In genomic region chr4:24794916-24795665, GRCh38 we compare ENCODE assay signal across 9 cellular contexts. TPM values are rescaled to one million over a fixed set of nuclear protein-coding genes. Genes with fewer than 3 reads are reported as not detected.
DNase-seq lines count a peak whose midpoint lies in the region; ATAC-seq and TF ChIP-seq lines count a peak whose summit lies in the region.
"Had no signal": no experiment of that assay in that cellular context is flagged by ENCODE, and none has a peak within 500 bp of the region (broad histone marks: within the 10 kb centered on the region; RNA-seq: fewer than 3 reads in every experiment).

Gene SOD3, plus strand, starts transcription at chr4:24795573. Its CDS starts 3,949 bp downstream, at chr4:24799522.

- H3K4me3 Mint-ChIP-seq in glutamatergic neuron (ENCODE audit: unreplicated experiment), result peak within 1 kb of the TSS; percentile 63

- H3K9me3 Mint-ChIP-seq in glutamatergic neuron (ENCODE audit: unreplicated experiment), result peaks cover 5% of the 10 kb centered on the region

- H3K27ac Mint-ChIP-seq in glutamatergic neuron (ENCODE audit: unreplicated experiment), result no peak within 1 kb of the TSS

- CTCF ChIA-PET in BJ (lab: Yijun Ruan, JAX), result interaction anchor here (1.2 to 3.3 kb wide), 4 partner anchors 8 to 306 kb away, joined by 3 to 12 read pairs (median 7); no protein-coding TSS in a partner anchor

- H3K27me3 Mint-ChIP-seq in glutamatergic neuron (ENCODE audit: unreplicated experiment), result peaks cover 8% of the 10 kb centered on the region

- ATAC-seq in omental fat pad (ENCODE audit: low FRiP score), result peak; percentile 93
- no peak for ATAC-seq in HG02798 (IDR thresholded peaks at IDR 0.05; ENCODE audit: poor library complexity, unreplicated experiment)

- POLR2A ChIA-PET in BJ (lab: Charles Lee), result interaction anchor here (0.6 kb wide), 1 partner anchor 129 kb away, joined by 3 read pairs; no protein-coding TSS in a partner anchor

- H3K36me3 ChIP-seq in BJ (ENCODE audit: control insufficient read depth, insufficient read depth, low read length), result no peaks in the 10 kb centered on the region
- no peaks in the 10 kb centered on the region for H3K36me3 ChIP-seq in SJSA1

- H3K27me3 ChIP-seq in BJ (ENCODE audit: control insufficient read depth, insufficient read depth, low read length) (0 out of 2 replicates have a peak, but pooled peaks cover 1% of the 10 kb centered on the region), SJSA1 (replicated peaks) (no peaks in the 10 kb centered on the region)

- peak within 1 kb of the TSS; percentile 35 for H3K4me3 ChIP-seq in BJ (ENCODE audit: low read depth, low read length)
- H3K4me3 ChIP-seq in SJSA1, result peak within 1 kb of the TSS; percentile 6; the same call in 1 of the 2 replicates

- peak; percentile 69 for DNase-seq in BJ (ENCODE audit: low read depth)
- DNase-seq in SJSA1 (ENCODE audit: low read depth in 1 of 2, low spot score in 2 of 2), result peak; percentile 48 to 67
- peak; percentile 27 for DNase-seq in glutamatergic neuron
- DNase-seq in omental fat pad (ENCODE audit: low spot score), result no peak
- DNase-seq in NCI-H526 (lab: John Stamatoyannopoulos, UW), result no peak
- DNase-seq in T-helper 1 cell, result no peak
- no peak for DNase-seq in Kasumi-1 (lab: John Stamatoyannopoulos, UW)

- H3K36me3 Mint-ChIP-seq in glutamatergic neuron (ENCODE audit: unreplicated experiment), result peaks cover 12% of the 10 kb centered on the region

- peaks cover 5% of the 10 kb centered on the region for H3K4me1 Mint-ChIP-seq in glutamatergic neuron (ENCODE audit: low read depth, unreplicated experiment)

- no peak for TF ChIP-seq CTCF in BJ (IDR thresholded peaks at IDR 0.05; ENCODE audit: insufficient read depth, low read depth, low read length)
- TF ChIP-seq CTCF in glutamatergic neuron (IDR thresholded peaks at IDR 0.05; ENCODE audit: partially characterized antibody, unreplicated experiment), result no peak
- TF ChIP-seq CTCF in omental fat pad (IDR thresholded peaks at IDR 0.05), result no peak

- H3K4me1 ChIP-seq in SJSA1 (replicated peaks), result peaks cover 14% of the 10 kb centered on the region

- no peaks in the 10 kb centered on the region for H3K9me3 ChIP-seq in SJSA1 (replicated peaks)

- H3K27ac ChIP-seq in SJSA1, result no peak within 1 kb of the TSS
- H3K27ac ChIP-seq: VCaP had no signal

RNA-seq across cellular contexts. Expression of gene SOD3, which starts in this region (rescaled TPM):
- 14.9 and 25.7 TPM in 2 replicates for polyA plus RNA-seq in BJ (2011; rRNA removed)
- polyA minus RNA-seq in BJ (2011; rRNA and poly(A)+ RNA removed), result 2.4 and 4.2 TPM in 2 replicates
- total RNA-seq in SJSA1 (2014; rRNA removed; shearing (Covaris generic)), result 1.7 and 2.0 TPM in 2 replicates
- not detected for total RNA-seq in glutamatergic neuron (ENCODE audit: unreplicated experiment)
- 10 to 100 TPM; 42.3 to 79.5 (median 69.8) TPM for total RNA-seq in omental fat pad

Comparison
In these comparisons a context has a peak if more than half of its experiments do, and no peak if none do; other contexts are left out.
1. RNA of gene SOD3 (total RNA-seq): 42.3 to 79.5 TPM in omental fat pad; 1.7 to 2.0 TPM in SJSA1 and not detected in glutamatergic neuron (single experiment); every median in the first group is over 10 times any median in the second.
2. Peak in DNase-seq in glutamatergic neuron; RNA of the gene not detected or under 1 TPM.
3. DNase-seq: peak in BJ (single experiment) and SJSA1 (2 of 2); none in omental fat pad (single experiment), NCI-H526 (0 of 2), T-helper 1 cell (0 of 5) and Kasumi-1 (0 of 2).